Comparison of ENCODE assay signal across 23 cellular contexts in genomic region chr6:25478973-25479372, GRCh38.
"Had no signal": no experiment of that assay in that cellular context is flagged by ENCODE, and none has a peak within 500 bp of the region (broad histone marks: within the 10 kb centered on the region; RNA-seq: fewer than 3 reads in every experiment).

No MANE protein-coding gene starts in this region.

- H3K9me3 Mint-ChIP-seq: activated CD4-positive, alpha-beta memory T cell treated with anti-CD3 and anti-CD28 coated beads for 36 hours; activated CD4-positive, alpha-beta T cell treated with anti-CD3 and anti-CD28 coated beads, Interleukin-2, amount 10 ng/mL, durations not matched to agents 7 days and 5 days; activated naive CD4-positive, alpha-beta T cell treated with anti-CD3 and anti-CD28 coated beads, Interleukin-2, amount 50 U/mL, for 72 hours; activated naive CD8-positive, alpha-beta T cell treated with anti-CD3 and anti-CD28 coated beads, Interleukin-2, amount 50 U/mL, for 24 hours; activated T-cell treated with anti-CD3 and anti-CD28 coated beads, Interleukin-2, amount 50 U/mL, for 4 hours had no signal

- H3K36me3 ChIP-seq: breast epithelium had no signal

- H3K9ac ChIP-seq: KMS-11 had no signal

- DNase-seq: activated CD4-positive, alpha-beta memory T cell treated with anti-CD3 and anti-CD28 coated beads for 36 hours; activated CD4-positive, alpha-beta T cell treated with anti-CD3 and anti-CD28 coated beads, Interleukin-2, amount 10 ng/mL, durations not matched to agents 7 days and 5 days; activated CD4-positive, CD25-positive, alpha-beta regulatory T cell; activated CD8-positive, alpha-beta memory T cell treated with anti-CD3 and anti-CD28 coated beads for 24 hours; activated effector memory CD4-positive, alpha-beta T cell treated with anti-CD3 and anti-CD28 coated beads, Interleukin-2, amount 50 U/mL, for 16 hours; activated naive CD4-positive, alpha-beta T cell treated with Interleukin-2 at 50 U/mL for 16 hours; activated naive CD8-positive, alpha-beta T cell treated with anti-CD3 and anti-CD28 coated beads, Interleukin-2, amount 50 U/mL, for 24 hours; activated T-cell treated with anti-CD3 and anti-CD28 coated beads, Interleukin-2, amount 50 U/mL, for 4 hours; amygdala; caudate nucleus; MM.1S; NCI-H1105 treated with DMSO at 0.1 percent for 48 hours; NCI-H1436 treated with DMSO at 0.1 percent for 48 hours; NCI-H187; NCI-H2081; NCI-H510A treated with DMSO at 0.1 percent for 48 hours; Peyer's patch; SHP77 treated with DMSO at 0.1 percent for 48 hours; T-helper 17 cell; T-helper 9 cell had no signal

- H3K4me1 ChIP-seq: breast epithelium, Peyer's patch had no signal

- H3K4me1 Mint-ChIP-seq: activated CD4-positive, alpha-beta T cell treated with anti-CD3 and anti-CD28 coated beads, Interleukin-2, amount 10 ng/mL, durations not matched to agents 7 days and 5 days had no signal

- H3K27me3 Mint-ChIP-seq: activated CD4-positive, alpha-beta memory T cell treated with anti-CD3 and anti-CD28 coated beads for 36 hours; activated CD4-positive, alpha-beta T cell treated with anti-CD3 and anti-CD28 coated beads, Interleukin-2, amount 10 ng/mL, durations not matched to agents 7 days and 5 days; activated naive CD8-positive, alpha-beta T cell treated with anti-CD3 and anti-CD28 coated beads, Interleukin-2, amount 50 U/mL, for 24 hours; T-helper 17 cell had no signal

- H3K36me3 Mint-ChIP-seq: activated CD4-positive, alpha-beta memory T cell treated with anti-CD3 and anti-CD28 coated beads for 36 hours; activated naive CD4-positive, alpha-beta T cell treated with anti-CD3 and anti-CD28 coated beads, Interleukin-2, amount 50 U/mL, for 72 hours had no signal

- H3K4me3 Mint-ChIP-seq: activated CD4-positive, alpha-beta memory T cell treated with anti-CD3 and anti-CD28 coated beads for 36 hours; activated CD4-positive, alpha-beta T cell treated with anti-CD3 and anti-CD28 coated beads, Interleukin-2, amount 10 ng/mL, durations not matched to agents 7 days and 5 days; activated naive CD8-positive, alpha-beta T cell treated with anti-CD3 and anti-CD28 coated beads, Interleukin-2, amount 50 U/mL, for 24 hours; activated T-cell treated with anti-CD3 and anti-CD28 coated beads, Interleukin-2, amount 50 U/mL, for 4 hours; T-helper 17 cell had no signal

- H3K27me3 ChIP-seq: breast epithelium, Peyer's patch had no signal

- H3K27ac ChIP-seq: KMS-11, Peyer's patch had no signal

- H3K4me2 ChIP-seq: KMS-11 had no signal

- H3K4me3 ChIP-seq: breast epithelium, Peyer's patch had no signal

- ATAC-seq: activated naive CD4-positive, alpha-beta T cell treated with anti-CD3 and anti-CD28 coated beads, Interleukin-2, amount 50 U/mL, for 72 hours; activated naive CD8-positive, alpha-beta T cell treated with anti-CD3 and anti-CD28 coated beads, Interleukin-2, amount 50 U/mL, for 24 hours; activated T-cell treated with anti-CD3 and anti-CD28 coated beads, Interleukin-2, amount 50 U/mL, for 4 hours; T-helper 17 cell had no signal

- H3K9me3 ChIP-seq: breast epithelium, Peyer's patch had no signal

- H3K27ac Mint-ChIP-seq: activated CD4-positive, alpha-beta memory T cell treated with anti-CD3 and anti-CD28 coated beads for 36 hours; activated CD4-positive, alpha-beta T cell treated with anti-CD3 and anti-CD28 coated beads, Interleukin-2, amount 10 ng/mL, durations not matched to agents 7 days and 5 days; activated naive CD4-positive, alpha-beta T cell treated with anti-CD3 and anti-CD28 coated beads, Interleukin-2, amount 50 U/mL, for 72 hours; activated naive CD8-positive, alpha-beta T cell treated with anti-CD3 and anti-CD28 coated beads, Interleukin-2, amount 50 U/mL, for 24 hours; T-helper 17 cell had no signal
